8 cellular contexts compared by ENCODE assay signal in genomic region chr13:99658266-99658991, GRCh38. TPM values are rescaled to one million over a fixed set of nuclear protein-coding genes. Genes with fewer than 3 reads are reported as not detected.
DNase-seq lines count a peak whose midpoint lies in the region; ATAC-seq and TF ChIP-seq lines count a peak whose summit lies in the region.

No MANE protein-coding gene starts in this region.

- 14 to 27% methylated on average over 25 to 26 of the region's 26 CpGs for WGBS in tibial nerve, 2 donors

- DNase-seq in NCI-H2227 (lab: John Stamatoyannopoulos, UW; ENCODE audit: unreplicated experiment) (peak; percentile 77), NCI-H2227 treated with DMSO at 0.1 percent for 48 hours (lab: John Stamatoyannopoulos, UW) (no peak), RKO (ENCODE audit: low spot score) (peak; percentile 4), Right ventricle myocardium inferior (ENCODE audit: missing footprints) (no peak), occipital lobe (lab: John Stamatoyannopoulos, UW) (peak; percentile 41), tibial nerve (ENCODE audit: low spot score in 2 of 2) (peak; percentile 27 to 29)

- peak overlapping the region; percentile 90 for H3K27ac Mint-ChIP-seq in activated naive CD4-positive, alpha-beta T cell treated with anti-CD3 and anti-CD28 coated beads, Interleukin-2, amount 50 U/mL, for 24 hours

- H3K4me3 Mint-ChIP-seq in activated naive CD4-positive, alpha-beta T cell treated with anti-CD3 and anti-CD28 coated beads, Interleukin-2, amount 50 U/mL, for 24 hours = peak overlapping the region; percentile 84

- no peaks in the 10 kb centered on the region for H3K9me3 Mint-ChIP-seq in activated naive CD4-positive, alpha-beta T cell treated with anti-CD3 and anti-CD28 coated beads, Interleukin-2, amount 50 U/mL, for 24 hours

- peak overlapping the region; percentile 70 to 90 (median 76) for H3K27ac ChIP-seq in tibial nerve

- no peaks in the 10 kb centered on the region for H3K36me3 Mint-ChIP-seq in activated naive CD4-positive, alpha-beta T cell treated with anti-CD3 and anti-CD28 coated beads, Interleukin-2, amount 50 U/mL, for 24 hours

- H3K9me3 ChIP-seq in tibial nerve = no peaks in the 10 kb centered on the region

- H3K4me1 Mint-ChIP-seq in activated naive CD4-positive, alpha-beta T cell treated with anti-CD3 and anti-CD28 coated beads, Interleukin-2, amount 50 U/mL, for 24 hours = peaks cover 47% of the 10 kb centered on the region

- no peak for TF ChIP-seq POLR2A in tibial nerve (IDR thresholded peaks at IDR 0.05)

- H3K4me3 ChIP-seq in tibial nerve = peak overlapping the region; percentile 39 to 55 (median 48)

- no peaks in the 10 kb centered on the region for H3K36me3 ChIP-seq in tibial nerve

- ATAC-seq in HG03354 (IDR thresholded peaks at IDR 0.05; ENCODE audit: poor library complexity, severe bottlenecking, unreplicated experiment) = peak; percentile 53
- ATAC-seq in Right ventricle myocardium inferior = peak; percentile 82

- no peak for TF ChIP-seq EP300 in tibial nerve (IDR thresholded peaks at IDR 0.05)

- intact Hi-C loops in Right ventricle myocardium inferior (cut with DNase I) = loop anchor here (5.0 kb wide), 2 partner anchors 1444 to 1469 kb away; no protein-coding TSS in a partner anchor

- H3K4me1 ChIP-seq in tibial nerve = peaks cover 0 to 38% (median 4%) of the 10 kb centered on the region in 4 donors

- peaks cover 0 to 2% of the 10 kb centered on the region in 2 donors for H3K27me3 ChIP-seq in tibial nerve

- peak in 4 of 5 experiments; percentile 27 to 59 (median 42) for TF ChIP-seq CTCF in tibial nerve (IDR thresholded peaks at IDR 0.05)

- no peaks in the 10 kb centered on the region for H3K27me3 Mint-ChIP-seq in activated naive CD4-positive, alpha-beta T cell treated with anti-CD3 and anti-CD28 coated beads, Interleukin-2, amount 50 U/mL, for 24 hours

RNA-seq across cellular contexts. Expression of gene CLYBL, which starts 51.9 kb away (rescaled TPM):
- total RNA-seq in Right ventricle myocardium inferior = 24.6 TPM
- 1.4 TPM for total RNA-seq in occipital lobe
- 10 to 100 TPM in 1 of 4 donors, 1 to 10 TPM in 3; 1.6 to 28.0 (median 3.5) TPM for total RNA-seq in tibial nerve

Comparison
In these comparisons a context has a peak if more than half of its experiments do, and no peak if none do; other contexts are left out.
1. DNase-seq: peak in NCI-H2227 (single experiment), RKO (single experiment), occipital lobe (single experiment) and tibial nerve (2 of 2); none in NCI-H2227 treated with DMSO at 0.1 percent for 48 hours (single experiment) and Right ventricle myocardium inferior (single experiment).